Comparison of ENCODE assay signal across 8 cellular contexts in genomic region chr1:52842643-52843310, GRCh38. TPM values are rescaled to one million over a fixed set of nuclear protein-coding genes. Genes with fewer than 3 reads are reported as not detected.
DNase-seq lines count a peak whose midpoint lies in the region; ATAC-seq and TF ChIP-seq lines count a peak whose summit lies in the region.

TSS of gene ZYG11A (plus strand) at chr1:52842760. CDS start at chr1:52842884, 124 bp downstream.

- ATAC-seq in GM18873 (IDR thresholded peaks at IDR 0.05; ENCODE audit: low FRiP score, unreplicated experiment): peak; percentile 82
- peak; percentile 85 for ATAC-seq in HG03159 (IDR thresholded peaks at IDR 0.05; ENCODE audit: unreplicated experiment)

- no peak for TF ChIP-seq EP300 in esophagus muscularis mucosa (IDR thresholded peaks at IDR 0.05)

- peak within 1 kb of the TSS; percentile 100 for H3K4me3 ChIP-seq in ACC112 (ENCODE audit: low read depth, low read length)
- H3K4me3 ChIP-seq in esophagus muscularis mucosa: peak within 1 kb of the TSS; percentile 46 to 58 (median 47)
- peak within 1 kb of the TSS; percentile 49 for H3K4me3 ChIP-seq in neuron (ENCODE audit: low read length)
- peak within 1 kb of the TSS; percentile 55 to 78 for H3K4me3 ChIP-seq in testis

- intact Hi-C loops in esophagus muscularis mucosa (cut with DNase I): no loop called here
- intact Hi-C loops in testis (cut with DNase I; ENCODE audit: low total_unique reads): no loop called here

- H3K4me1 ChIP-seq in ACC112 (ENCODE audit: control insufficient read depth, insufficient read depth, low read length, unreplicated experiment): peaks cover 7% of the 10 kb centered on the region
- H3K4me1 ChIP-seq in esophagus muscularis mucosa: peaks cover 9 to 15% (median 13%) of the 10 kb centered on the region in 4 donors
- H3K4me1 ChIP-seq in neuron (ENCODE audit: insufficient read depth, low read length): peaks cover 2% of the 10 kb centered on the region
- no peaks in the 10 kb centered on the region for H3K4me1 ChIP-seq in testis

- WGBS in esophagus muscularis mucosa: no CpG with 5 or more reads among the region's 88 CpGs
- 1% methylated on average over 83 of the region's 88 CpGs; no CpG with 5 or more reads in 1 of the 2 donors for WGBS in testis, 2 donors

- H3K9me3 ChIP-seq in esophagus muscularis mucosa: no peaks in the 10 kb centered on the region
- no peaks in the 10 kb centered on the region for H3K9me3 ChIP-seq in neuron (ENCODE audit: low read length)
- no peaks in the 10 kb centered on the region for H3K9me3 ChIP-seq in testis

- H3K27ac ChIP-seq in ACC112 (ENCODE audit: low read depth, low read length) (peak within 1 kb of the TSS; percentile 16; the same call in 1 of the 2 replicates), esophagus muscularis mucosa (replicated peaks in 1 of 4) (no peak within 1 kb of the TSS), testis (peak within 1 kb of the TSS; percentile 69 to 76)

- H3K79me2 ChIP-seq in ACC112 (ENCODE audit: control insufficient read depth, insufficient read depth, low read length, unreplicated experiment): peaks cover 28% of the 10 kb centered on the region

- H2AFZ ChIP-seq in ACC112 (ENCODE audit: low read length, unreplicated experiment) (peak within 1 kb of the TSS; percentile 98), neuron (ENCODE audit: low read depth, low read length) (peak within 1 kb of the TSS; percentile 100)

- H3K36me3 ChIP-seq in ACC112 (ENCODE audit: insufficient read depth, low read length) (no peaks in the 10 kb centered on the region), esophagus muscularis mucosa (no peaks in the 10 kb centered on the region), neuron (ENCODE audit: insufficient read depth, low read length) (no peaks in the 10 kb centered on the region), testis (ENCODE audit: low read depth, missing control alignments) (no peaks in the 10 kb centered on the region)

- no peak for TF ChIP-seq POLR2A in esophagus muscularis mucosa (IDR thresholded peaks at IDR 0.05; ENCODE audit: low read depth)
- no peak for TF ChIP-seq POLR2A in testis (IDR thresholded peaks at IDR 0.05)

- peak in 1 of 3 experiments; percentile 31 for TF ChIP-seq CTCF in esophagus muscularis mucosa (IDR thresholded peaks at IDR 0.05)
- TF ChIP-seq CTCF in testis (IDR thresholded peaks at IDR 0.05): peak; percentile 26 to 38 (median 28)

- no peaks in the 10 kb centered on the region for H3K27me3 ChIP-seq in ACC112 (ENCODE audit: insufficient read depth, low read length)
- peaks cover 3 to 79% (median 26%) of the 10 kb centered on the region in 4 donors for H3K27me3 ChIP-seq in esophagus muscularis mucosa
- H3K27me3 ChIP-seq in neuron (ENCODE audit: insufficient read depth, low read length): peaks cover 30% of the 10 kb centered on the region
- no peaks in the 10 kb centered on the region for H3K27me3 ChIP-seq in testis

- DNase-seq in NCI-H524 treated with DMSO at 0.1 percent for 48 hours (lab: John Stamatoyannopoulos, UW) (peak; percentile 23), activated T-cell treated with anti-CD3 and anti-CD28 coated beads for 1 hour (ENCODE audit: low read depth) (peak; percentile 36), esophagus muscularis mucosa (ENCODE audit: extremely low spot score) (no peak), testis (peak; percentile 78)

RNA-seq across cellular contexts. Expression of gene ZYG11A, which starts in this region (rescaled TPM):
- total RNA-seq in esophagus muscularis mucosa (not detected), testis (1 to 10 TPM; 8.7 to 9.8 TPM)
- polyA plus RNA-seq in testis (ENCODE audit: insufficient read depth, low read depth, low replicate concordance): 6.4 TPM

Comparison
In these comparisons a context has a peak if more than half of its experiments do, and no peak if none do; other contexts are left out.
1. RNA of gene ZYG11A (total RNA-seq): 8.7 to 9.8 TPM in testis; not detected in esophagus muscularis mucosa; every median in the first group is over 4 times any median in the second.
2. H3K27ac ChIP-seq: peak in ACC112 (single experiment) and testis (2 of 2); none in esophagus muscularis mucosa (0 of 4).
3. H3K4me3 ChIP-seq: peak in every context shown above with its lines; median percentile 100 in ACC112; 66 in testis; 49 in neuron; 47 in esophagus muscularis mucosa.